ENCODE assay signal across 2 cellular contexts in the genomic region with DNA sequence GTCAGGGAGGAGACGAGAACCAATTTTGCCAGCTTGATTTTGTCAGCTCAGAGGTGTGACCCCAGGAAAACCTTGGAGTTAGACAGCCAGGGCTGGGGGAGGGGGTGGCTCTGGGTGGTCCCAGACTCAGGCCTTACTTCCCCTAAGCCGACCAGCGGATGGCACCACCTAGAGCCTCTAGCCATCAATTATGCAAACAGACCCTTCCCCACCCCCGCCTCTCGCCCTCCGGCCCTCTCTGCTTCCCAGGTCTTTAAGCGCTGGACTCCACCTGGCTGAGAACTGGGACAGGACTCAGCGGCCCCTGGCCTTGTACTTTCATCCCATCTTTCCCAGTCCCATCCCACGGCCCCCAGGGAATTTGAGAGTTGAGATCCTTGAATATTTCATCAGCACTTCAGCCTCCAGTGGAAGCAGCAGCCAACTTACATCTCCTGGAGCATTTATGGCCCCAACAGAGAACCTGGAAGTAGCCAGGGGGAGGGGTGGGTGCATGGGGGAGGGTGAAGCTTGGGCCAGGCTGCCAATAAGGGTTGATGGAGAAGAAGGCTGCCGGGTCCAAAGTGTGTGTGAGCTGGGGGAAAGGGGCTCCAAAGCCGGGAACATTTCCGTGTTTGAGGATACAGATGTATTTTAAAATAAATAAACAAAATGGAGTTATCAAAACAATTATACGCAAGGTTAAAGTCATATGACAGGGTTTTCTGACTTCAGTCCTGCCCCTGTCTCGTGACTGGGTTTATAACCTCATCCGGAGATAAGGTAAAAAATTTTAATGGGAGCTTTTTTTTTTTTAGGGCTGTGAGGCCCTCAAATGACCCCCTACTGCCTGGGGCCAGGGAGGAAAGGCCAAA.
TF ChIP-seq lines count a peak whose summit lies in the region.

No MANE protein-coding gene starts in this region.

TF ChIP-seq in endothelial cell of umbilical vein, 7 proteins besides CTCF, POLR2A, EP300 and RAD21:
- TF ChIP-seq MYC (IDR thresholded peaks at IDR 0.05; ENCODE audit: low read depth, low read length) (no peak), JUN (IDR thresholded peaks at IDR 0.05; ENCODE audit: borderline replicate concordance, insufficient read depth, insufficient read length, low read depth) (no peak), POLR2AphosphoS5 (IDR thresholded peaks at IDR 0.05; ENCODE audit: insufficient read depth, low read depth, low read length) (no peak)
- TF ChIP-seq, protein P1, sequence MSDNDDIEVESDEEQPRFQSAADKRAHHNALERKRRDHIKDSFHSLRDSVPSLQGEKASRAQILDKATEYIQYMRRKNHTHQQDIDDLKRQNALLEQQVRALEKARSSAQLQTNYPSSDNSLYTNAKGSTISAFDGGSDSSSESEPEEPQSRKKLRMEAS (IDR thresholded peaks at IDR 0.05; ENCODE audit: insufficient read depth, insufficient read length) = no peak

TF ChIP-seq in SK-N-SH treated with all-trans-retinoic acid at 6 μM for 48 hours, 23 proteins besides CTCF, POLR2A, EP300 and RAD21:
- no peak for TF ChIP-seq ZFP3 (CRISPR knock-in tag; IDR thresholded peaks at IDR 0.05)
- TF ChIP-seq PPARA (CRISPR knock-in tag; IDR thresholded peaks at IDR 0.05; ENCODE audit: borderline replicate concordance) = no peak
- no peak for TF ChIP-seq TSHZ2 (CRISPR knock-in tag; IDR thresholded peaks at IDR 0.05)
- no peak for TF ChIP-seq ZNF8 (CRISPR knock-in tag; IDR thresholded peaks at IDR 0.05)
- no peak for TF ChIP-seq SNAI2 (CRISPR knock-in tag; IDR thresholded peaks at IDR 0.05)
- TF ChIP-seq POU6F1 (CRISPR knock-in tag; IDR thresholded peaks at IDR 0.05; ENCODE audit: borderline replicate concordance, low read depth) = no peak
- TF ChIP-seq CSDC2 (CRISPR knock-in tag; IDR thresholded peaks at IDR 0.05) = no peak
- TF ChIP-seq ARNTL (CRISPR knock-in tag; IDR thresholded peaks at IDR 0.05; ENCODE audit: borderline replicate concordance, low read depth) = no peak
- no peak for TF ChIP-seq TOX (CRISPR knock-in tag; IDR thresholded peaks at IDR 0.05; ENCODE audit: borderline replicate concordance)
- TF ChIP-seq ZFP30 (CRISPR knock-in tag; IDR thresholded peaks at IDR 0.05) = no peak
- TF ChIP-seq ZC3H10 (CRISPR knock-in tag; IDR thresholded peaks at IDR 0.05) = no peak
- TF ChIP-seq, protein P2, sequence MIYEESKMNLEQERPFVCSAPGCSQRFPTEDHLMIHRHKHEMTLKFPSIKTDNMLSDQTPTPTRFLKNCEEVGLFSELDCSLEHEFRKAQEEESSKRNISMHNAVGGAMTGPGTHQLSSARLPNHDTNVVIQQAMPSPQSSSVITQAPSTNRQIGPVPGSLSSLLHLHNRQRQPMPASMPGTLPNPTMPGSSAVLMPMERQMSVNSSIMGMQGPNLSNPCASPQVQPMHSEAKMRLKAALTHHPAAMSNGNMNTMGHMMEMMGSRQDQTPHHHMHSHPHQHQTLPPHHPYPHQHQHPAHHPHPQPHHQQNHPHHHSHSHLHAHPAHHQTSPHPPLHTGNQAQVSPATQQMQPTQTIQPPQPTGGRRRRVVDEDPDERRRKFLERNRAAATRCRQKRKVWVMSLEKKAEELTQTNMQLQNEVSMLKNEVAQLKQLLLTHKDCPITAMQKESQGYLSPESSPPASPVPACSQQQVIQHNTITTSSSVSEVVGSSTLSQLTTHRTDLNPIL (CRISPR knock-in tag; IDR thresholded peaks at IDR 0.05; ENCODE audit: low read depth) = no peak
- TF ChIP-seq OSR1 (CRISPR knock-in tag; IDR thresholded peaks at IDR 0.05) = no peak
- TF ChIP-seq, protein P3, sequence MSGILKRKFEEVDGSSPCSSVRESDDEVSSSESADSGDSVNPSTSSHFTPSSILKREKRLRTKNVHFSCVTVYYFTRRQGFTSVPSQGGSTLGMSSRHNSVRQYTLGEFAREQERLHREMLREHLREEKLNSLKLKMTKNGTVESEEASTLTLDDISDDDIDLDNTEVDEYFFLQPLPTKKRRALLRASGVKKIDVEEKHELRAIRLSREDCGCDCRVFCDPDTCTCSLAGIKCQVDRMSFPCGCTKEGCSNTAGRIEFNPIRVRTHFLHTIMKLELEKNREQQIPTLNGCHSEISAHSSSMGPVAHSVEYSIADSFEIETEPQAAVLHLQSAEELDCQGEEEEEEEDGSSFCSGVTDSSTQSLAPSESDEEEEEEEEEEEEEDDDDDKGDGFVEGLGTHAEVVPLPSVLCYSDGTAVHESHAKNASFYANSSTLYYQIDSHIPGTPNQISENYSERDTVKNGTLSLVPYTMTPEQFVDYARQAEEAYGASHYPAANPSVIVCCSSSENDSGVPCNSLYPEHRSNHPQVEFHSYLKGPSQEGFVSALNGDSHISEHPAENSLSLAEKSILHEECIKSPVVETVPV (CRISPR knock-in tag; IDR thresholded peaks at IDR 0.05) = no peak
- TF ChIP-seq ESRRG (CRISPR knock-in tag; IDR thresholded peaks at IDR 0.05) = no peak
- no peak for TF ChIP-seq ZNF565 (CRISPR knock-in tag; conservative IDR thresholded peaks at IDR 0.05; ENCODE audit: low read depth)
- TF ChIP-seq TCF4 (CRISPR knock-in tag; IDR thresholded peaks at IDR 0.05; ENCODE audit: borderline replicate concordance) = no peak
- TF ChIP-seq RARB (CRISPR knock-in tag; IDR thresholded peaks at IDR 0.05) = no peak
TF ChIP-seq in SK-N-SH treated with all-trans-retinoic acid at 6 μM for 48 hours: peak in this region for 0.
